In the genomic region with DNA sequence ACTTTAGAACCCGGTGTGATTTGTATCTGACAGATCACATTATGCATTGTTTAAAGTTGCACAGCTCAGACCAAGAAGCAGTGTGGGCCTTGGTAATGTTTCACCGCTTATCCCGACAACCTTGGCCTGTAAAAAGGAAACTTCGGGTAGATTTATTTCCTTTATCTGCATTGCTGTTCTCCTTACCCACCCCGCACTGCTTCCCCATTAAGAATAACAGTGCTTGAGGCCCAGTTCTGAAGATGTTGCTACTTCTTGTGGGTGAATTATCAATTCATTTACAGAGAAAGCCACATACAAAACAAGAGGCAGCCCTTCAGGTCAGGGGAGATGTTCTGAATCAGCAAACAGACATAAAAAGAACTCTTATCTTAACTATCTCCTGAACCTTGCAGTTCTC, we compare ENCODE assay signal across 10 cellular contexts. TPM values are rescaled to one million over a fixed set of nuclear protein-coding genes. Genes with fewer than 3 reads are reported as not detected.
DNase-seq lines count a peak whose midpoint lies in the region; ATAC-seq and TF ChIP-seq lines count a peak whose summit lies in the region.
"Had no signal": no experiment of that assay in that cellular context is flagged by ENCODE, and none has a peak within 500 bp of the region (broad histone marks: within the 10 kb centered on the region; RNA-seq: fewer than 3 reads in every experiment).

No MANE protein-coding gene starts in this region.

- ATAC-seq in activated T-cell treated with anti-CD3 and anti-CD28 coated beads, Interleukin-2, amount 50 U/mL, for 72 hours (replicated peaks in 1 of 2), result peak; percentile 65 to 66
- ATAC-seq in HG03457 (IDR thresholded peaks at IDR 0.05; ENCODE audit: unreplicated experiment), result peak; percentile 72

- peaks cover 58% of the 10 kb centered on the region for H3K4me1 ChIP-seq in testis

- H3K36me3 ChIP-seq in testis (ENCODE audit: low read depth, missing control alignments), result no peaks in the 10 kb centered on the region

- peaks cover 0 to 5% of the 10 kb centered on the region in 2 donors for H3K36me3 Mint-ChIP-seq in activated T-cell treated with anti-CD3 and anti-CD28 coated beads, Interleukin-2, amount 50 U/mL, for 72 hours (ENCODE audit: insufficient read depth in 2 of 2)

- H3K27me3 ChIP-seq in dorsolateral prefrontal cortex (no peaks in the 10 kb centered on the region), testis (no peaks in the 10 kb centered on the region)

- H3K4me3 ChIP-seq in dorsolateral prefrontal cortex (peak overlapping the region in 4 of 59 donors; percentile 0 to 16 (median 8)), testis (no peak overlapping the region)

- WGBS in testis, 2 donors, result 24 to 44% methylated on average over 5 of the region's 5 CpGs

- no peaks in the 10 kb centered on the region for H3K9me3 Mint-ChIP-seq in activated T-cell treated with anti-CD3 and anti-CD28 coated beads, Interleukin-2, amount 50 U/mL, for 72 hours

- DNase-seq in activated T-cell treated with anti-CD3 and anti-CD28 coated beads, Interleukin-2, amount 50 U/mL, for 72 hours, result peak; percentile 28 to 38
- DNase-seq in activated T-cell treated with anti-CD3 and anti-CD28 coated beads for 4 hours, result no peak
- DNase-seq in dorsolateral prefrontal cortex, result no peak
- DNase-seq in testis, result peak; percentile 48
- DNase-seq in central memory CD4-positive, alpha-beta T cell, result no peak
- no peak for DNase-seq in SHP77 (lab: John Stamatoyannopoulos, UW)
- DNase-seq in GM19238 (ENCODE audit: insufficient read length, low spot score), result no peak
- DNase-seq: NCI-H1092, occipital lobe had no signal

- no peaks in the 10 kb centered on the region for H3K27me3 Mint-ChIP-seq in activated T-cell treated with anti-CD3 and anti-CD28 coated beads, Interleukin-2, amount 50 U/mL, for 72 hours (ENCODE audit: low read depth)

- intact Hi-C loops in dorsolateral prefrontal cortex (cut with DNase I), result loop anchor here in 1 of 2 donors (10.0 kb wide), 1 partner anchor 821 kb away; a partner anchor contains a TSS
- intact Hi-C loops in testis (cut with DNase I; ENCODE audit: low total_unique reads), result no loop called here

- peak overlapping the region; percentile 75 to 95 for H3K4me3 Mint-ChIP-seq in activated T-cell treated with anti-CD3 and anti-CD28 coated beads, Interleukin-2, amount 50 U/mL, for 72 hours

- peak overlapping the region in 37 of 59 donors; percentile 3 to 78 (median 47) for H3K27ac ChIP-seq in dorsolateral prefrontal cortex
- peak overlapping the region; percentile 71 to 91 for H3K27ac ChIP-seq in testis

- no peak for TF ChIP-seq CTCF in dorsolateral prefrontal cortex (IDR thresholded peaks at IDR 0.05 in 54 of 56, conservative IDR thresholded peaks at IDR 0.05 in 2 of 56; ENCODE audit: low read depth in 1 of 56, partially characterized antibody in 56 of 56)
- TF ChIP-seq CTCF in testis (IDR thresholded peaks at IDR 0.05), result no peak

- TF ChIP-seq POLR2A in testis (IDR thresholded peaks at IDR 0.05), result no peak

- peaks cover 95% of the 10 kb centered on the region for H3K4me1 Mint-ChIP-seq in activated T-cell treated with anti-CD3 and anti-CD28 coated beads, Interleukin-2, amount 50 U/mL, for 72 hours (ENCODE audit: low read depth)

- peak overlapping the region; percentile 97 for H3K27ac Mint-ChIP-seq in activated T-cell treated with anti-CD3 and anti-CD28 coated beads, Interleukin-2, amount 50 U/mL, for 72 hours

- H3K9me3 ChIP-seq in testis, result no peaks in the 10 kb centered on the region

RNA-seq across cellular contexts. Expression of a gene that starts 8.4 kb away (rescaled TPM):
- total RNA-seq in activated T-cell treated with anti-CD3 and anti-CD28 coated beads, Interleukin-2, amount 50 U/mL, for 72 hours, result 100 to 1,000 TPM; 117 to 120 TPM
- total RNA-seq in dorsolateral prefrontal cortex, result 100 to 1,000 TPM; 186 to 408 (median 285) TPM
- total RNA-seq in testis, result 100 to 1,000 TPM; 241 to 251 TPM
- polyA plus RNA-seq in testis (ENCODE audit: insufficient read depth, low read depth, low replicate concordance), result 176 TPM

Comparison
In these comparisons a context has a peak if more than half of its experiments do, and no peak if none do; other contexts are left out.
1. DNase-seq: peak in activated T-cell treated with anti-CD3 and anti-CD28 coated beads, Interleukin-2, amount 50 U/mL, for 72 hours (2 of 2) and testis (single experiment); none in activated T-cell treated with anti-CD3 and anti-CD28 coated beads for 4 hours (single experiment), dorsolateral prefrontal cortex (0 of 10), central memory CD4-positive, alpha-beta T cell (single experiment), SHP77 (0 of 2) and GM19238 (single experiment).